26 cellular contexts compared by ENCODE assay signal in genomic region chr12:112167728-112168525, GRCh38. TPM values are rescaled to one million over a fixed set of nuclear protein-coding genes. Genes with fewer than 3 reads are reported as not detected.
DNase-seq lines count a peak whose midpoint lies in the region; ATAC-seq, FAIRE-seq and TF ChIP-seq lines count a peak whose summit lies in the region.
"Had no signal": no experiment of that assay in that cellular context is flagged by ENCODE, and none has a peak within 500 bp of the region (broad histone marks: within the 10 kb centered on the region; RNA-seq: fewer than 3 reads in every experiment).

No MANE protein-coding gene starts in this region.

- no TSS peak for BruUV-seq in HepG2 (replicated peaks; lab: Mats Ljungman, UMichigan)

- CTCF ChIA-PET in HepG2 (lab: Yijun Ruan, JAX; ENCODE audit: low intra/inter-chr PET ratio, low total read pairs), result no interaction called here

- TF ChIP-seq CTCF in HepG2 (CRISPR knock-in tag; IDR thresholded peaks at IDR 0.05) (no peak), HFFc6 (IDR thresholded peaks at IDR 0.05) (no peak)

- 91% methylated on average over 13 of the region's 32 CpGs for WGBS in HepG2 (ENCODE audit: low lambda C conversion rate)

- no peaks in the 10 kb centered on the region for H3K4me1 ChIP-seq in HepG2 (ENCODE audit: insufficient read depth, low read length)
- H3K4me1 ChIP-seq: A549, SJCRH30, suprapubic skin had no signal

- H3K27me3 Mint-ChIP-seq in HFFc6 (ENCODE audit: insufficient read depth), result no peaks in the 10 kb centered on the region; the same call in none of the 2 replicates
- H3K27me3 Mint-ChIP-seq: activated CD4-positive, alpha-beta T cell treated with anti-CD3 and anti-CD28 coated beads for 36 hours; activated naive CD4-positive, alpha-beta T cell treated with anti-CD3 and anti-CD28 coated beads, Interleukin-2, amount 50 U/mL, for 24 hours had no signal

- TF ChIP-seq RAD21 in HepG2 (CRISPR knock-in tag; IDR thresholded peaks at IDR 0.05), result no peak

- peaks cover 9% of the 10 kb centered on the region for H3K4me1 Mint-ChIP-seq in stimulated activated effector memory CD8-positive, alpha-beta T cell treated with anti-CD3 and anti-CD28 coated beads, Interleukin-12 subunit alpha, Interleukin-12 subunit beta, amount 100 ng/mL, for 72 hours
- peaks cover 7% of the 10 kb centered on the region for H3K4me1 Mint-ChIP-seq in HFFc6 (ENCODE audit: low read depth)
- H3K4me1 Mint-ChIP-seq: activated CD4-positive, alpha-beta T cell treated with anti-CD3 and anti-CD28 coated beads for 36 hours; nephron had no signal

- H3K27ac Mint-ChIP-seq in stimulated activated effector memory CD8-positive, alpha-beta T cell treated with anti-CD3 and anti-CD28 coated beads, Interleukin-12 subunit alpha, Interleukin-12 subunit beta, amount 100 ng/mL, for 72 hours, result peak overlapping the region; percentile 34
- H3K27ac Mint-ChIP-seq in HFFc6, result no peak overlapping the region
- H3K27ac Mint-ChIP-seq: activated CD4-positive, alpha-beta T cell treated with anti-CD3 and anti-CD28 coated beads for 36 hours; activated naive CD4-positive, alpha-beta T cell treated with anti-CD3 and anti-CD28 coated beads, Interleukin-2, amount 50 U/mL, for 24 hours; nephron had no signal

- intact Hi-C loops in HepG2 (cut with micrococcal nuclease; ENCODE audit: unreplicated experiment), result no loop called here

- ATAC-seq in HepG2, result no peak
- no peak for ATAC-seq in stimulated activated effector memory CD8-positive, alpha-beta T cell treated with anti-CD3 and anti-CD28 coated beads, Interleukin-12 subunit alpha, Interleukin-12 subunit beta, amount 100 ng/mL, for 72 hours
- ATAC-seq: A549; activated CD4-positive, alpha-beta T cell treated with anti-CD3 and anti-CD28 coated beads for 36 hours; activated T-cell treated with anti-CD3 and anti-CD28 coated beads, Interleukin-2, amount 50 U/mL, for 4 hours had no signal

- no peaks in the 10 kb centered on the region for H3K9me3 Mint-ChIP-seq in stimulated activated effector memory CD8-positive, alpha-beta T cell treated with anti-CD3 and anti-CD28 coated beads, Interleukin-12 subunit alpha, Interleukin-12 subunit beta, amount 100 ng/mL, for 72 hours
- H3K9me3 Mint-ChIP-seq in HFFc6, result no peaks in the 10 kb centered on the region
- H3K9me3 Mint-ChIP-seq: activated naive CD4-positive, alpha-beta T cell treated with anti-CD3 and anti-CD28 coated beads, Interleukin-2, amount 50 U/mL, for 24 hours; activated T-cell treated with anti-CD3 and anti-CD28 coated beads, Interleukin-2, amount 50 U/mL, for 4 hours; nephron had no signal

- no peak for TF ChIP-seq EP300 in HepG2 (IDR thresholded peaks at IDR 0.05; ENCODE audit: low read depth in 2 of 2, low read length in 2 of 2)
- TF ChIP-seq EP300 in HepG2 (CRISPR knock-in tag; IDR thresholded peaks at IDR 0.05; ENCODE audit: borderline replicate concordance), result no peak

- H3K36me3 Mint-ChIP-seq in stimulated activated effector memory CD8-positive, alpha-beta T cell treated with anti-CD3 and anti-CD28 coated beads, Interleukin-12 subunit alpha, Interleukin-12 subunit beta, amount 100 ng/mL, for 72 hours, result peaks cover 18% of the 10 kb centered on the region
- H3K36me3 Mint-ChIP-seq in HFFc6 (ENCODE audit: low read depth), result peaks cover 8% of the 10 kb centered on the region

- H3K36me3 ChIP-seq in HepG2 (replicated peaks in 1 of 2; ENCODE audit: control insufficient read depth in 1 of 2, insufficient read depth in 2 of 2, low read length in 2 of 2), result peaks cover 0 to 4% of the 10 kb centered on the region in 2 experiments; a peak in 2 of 5 replicates
- H3K36me3 ChIP-seq: SJCRH30 had no signal

- no peak overlapping the region for H3K4me3 Mint-ChIP-seq in stimulated activated effector memory CD8-positive, alpha-beta T cell treated with anti-CD3 and anti-CD28 coated beads, Interleukin-12 subunit alpha, Interleukin-12 subunit beta, amount 100 ng/mL, for 72 hours
- H3K4me3 Mint-ChIP-seq in HFFc6, result no peak overlapping the region
- H3K4me3 Mint-ChIP-seq: activated CD4-positive, alpha-beta T cell treated with anti-CD3 and anti-CD28 coated beads for 36 hours; activated naive CD4-positive, alpha-beta T cell treated with anti-CD3 and anti-CD28 coated beads, Interleukin-2, amount 50 U/mL, for 24 hours; activated T-cell treated with anti-CD3 and anti-CD28 coated beads, Interleukin-2, amount 50 U/mL, for 4 hours; nephron had no signal

- no peak overlapping the region for H3K9ac ChIP-seq in HepG2 (ENCODE audit: insufficient read depth, low read depth, low read length)

- H3K4me2 ChIP-seq in HepG2 (ENCODE audit: low read depth, low read length), result no peak overlapping the region
- H3K4me2 ChIP-seq: A549 had no signal

- FAIRE-seq in HepG2 (lab: Jason Lieb, UNC), result no peak
- FAIRE-seq: A549, endothelial cell of umbilical vein, G401.6, islet of Langerhans had no signal

- no peak overlapping the region for H3K27ac ChIP-seq in HepG2 (ENCODE audit: extremely low read length, insufficient read depth, low read length)
- H3K27ac ChIP-seq: A549, cardiac muscle cell, SJCRH30, suprapubic skin had no signal

- H4K20me1 ChIP-seq in HepG2 (ENCODE audit: insufficient read depth, low read length), result no peaks in the 10 kb centered on the region

- POLR2A ChIA-PET in HepG2 (lab: Yijun Ruan, JAX), result no interaction called here

- H3K4me3 ChIP-seq in HepG2 (replicated peaks in 1 of 3; ENCODE audit: insufficient read depth in 1 of 3, low read depth in 2 of 3, low read length in 3 of 3), result no peak overlapping the region
- H3K4me3 ChIP-seq: A549, cardiac muscle cell, SJCRH30, suprapubic skin had no signal

- in situ Hi-C loops in HepG2 (cut with HindIII; ENCODE audit: extremely low pct_ligation_motif_present, low pct_unique_long_range_greater_than_20kb), result no loop called here

- H3K9me3 ChIP-seq in HepG2 (ENCODE audit: low read length), result no peaks in the 10 kb centered on the region
- H3K9me3 ChIP-seq: A549, SJCRH30, suprapubic skin had no signal

- peak; percentile 54 for DNase-seq in activated effector memory CD4-positive, alpha-beta T cell treated with anti-CD3 and anti-CD28 coated beads, Interleukin-2, amount 50 U/mL, for 16 hours
- DNase-seq in activated effector memory CD4-positive, alpha-beta T cell treated with Interleukin-2 at 50 U/mL for 16 hours, result no peak
- DNase-seq in NCI-H345 treated with DMSO at 0.1 percent for 48 hours (lab: John Stamatoyannopoulos, UW; ENCODE audit: unreplicated experiment), result peak; percentile 57
- no peak for DNase-seq in HepG2 (ENCODE audit: low spot score)
- DNase-seq in stimulated activated effector memory CD8-positive, alpha-beta T cell treated with anti-CD3 and anti-CD28 coated beads, Interleukin-12 subunit alpha, Interleukin-12 subunit beta, amount 100 ng/mL, for 72 hours (ENCODE audit: low spot score in 2 of 2), result no peak
- no peak for DNase-seq in HuH-7.5 (ENCODE audit: low spot score)
- no peak for DNase-seq in GF-D8 (lab: John Stamatoyannopoulos, UW)
- no peak for DNase-seq in HFFc6
- DNase-seq: activated CD4-positive, alpha-beta T cell treated with anti-CD3 and anti-CD28 coated beads for 36 hours; activated CD8-positive, alpha-beta memory T cell treated with anti-CD3 and anti-CD28 coated beads for 24 hours; activated T-cell treated with anti-CD3 and anti-CD28 coated beads, Interleukin-2, amount 50 U/mL, for 4 hours; anterior cingulate cortex; dermis blood vessel endothelial cell; DMS53; KG1; posterior cingulate gyrus; SJCRH30; T-helper 1 cell had no signal

- H2AFZ ChIP-seq in HepG2 (ENCODE audit: low read length), result no peak overlapping the region

- no peaks in the 10 kb centered on the region for H3K27me3 ChIP-seq in HepG2 (ENCODE audit: control insufficient read depth in 1 of 2, insufficient read depth in 2 of 2, low read length in 2 of 2)
- H3K27me3 ChIP-seq: cardiac muscle cell, SJCRH30, suprapubic skin had no signal

- H3K79me2 ChIP-seq in HepG2 (ENCODE audit: insufficient read depth, low read length), result no peaks in the 10 kb centered on the region

- TF ChIP-seq POLR2A in HepG2 (IDR thresholded peaks at IDR 0.05; ENCODE audit: insufficient read depth in 1 of 2, low read depth in 2 of 2, low read length in 2 of 2), result no peak

RNA-seq across cellular contexts. Expression of gene TRAFD1, which starts 42.6 kb away (rescaled TPM):
- 20.9 and 27.8 TPM in 2 replicates for total RNA-seq in HepG2 (2016; rRNA removed; fragmentation: Illumina TruSeq; extraction: Trizol)
- total RNA-seq in HepG2 (2016; cell fraction: cytosol; rRNA removed; fragmentation: Illumina TruSeq; extraction: Trizol; ENCODE audit: low read depth), result 3.3 and 3.6 TPM in 2 replicates
- total RNA-seq in HepG2 (2016; cell fraction: insoluble cytoplasmic fraction; rRNA removed; fragmentation: Illumina TruSeq; extraction: Trizol), result 20.5 and 24.2 TPM in 2 replicates
- 7.6 and 9.4 TPM in 2 replicates for total RNA-seq in HepG2 (2016; cell fraction: membrane; rRNA removed; fragmentation: Illumina TruSeq; extraction: Trizol)
- 16.1 and 18.7 TPM in 2 replicates for total RNA-seq in HepG2 (2016; cell fraction: nucleus; rRNA removed; fragmentation: Illumina TruSeq; extraction: Trizol)
- polyA plus RNA-seq in HepG2 (2011; rRNA removed), result 9.5 and 10.4 TPM in 2 replicates
- polyA plus RNA-seq in HepG2 (2011; cell fraction: cytosol; rRNA removed), result 8.7 and 9.7 TPM in 2 replicates
- 9.1 and 10.4 TPM in 2 replicates for polyA plus RNA-seq in HepG2 (2011; cell fraction: nucleus; rRNA removed)
- polyA plus RNA-seq in HepG2 (2012), result 8.9 and 13.3 TPM in 2 replicates
- 1.0 and 1.5 TPM in 2 replicates for polyA plus RNA-seq in HepG2 (2016; cell fraction: cytosol; fragmentation: Illumina TruSeq; extraction: Trizol; ENCODE audit: low read depth)
- polyA plus RNA-seq in HepG2 (2016; cell fraction: insoluble cytoplasmic fraction; fragmentation: Illumina TruSeq; extraction: Trizol; ENCODE audit: low read depth), result 20.8 and 21.2 TPM in 2 replicates
- 3.1 TPM in 2 replicates for polyA plus RNA-seq in HepG2 (2016; cell fraction: membrane; fragmentation: Illumina TruSeq; extraction: Trizol; ENCODE audit: low read depth)
- polyA plus RNA-seq in HepG2 (2016; cell fraction: nucleus; fragmentation: Illumina TruSeq; extraction: Trizol; ENCODE audit: insufficient read depth, low read depth), result 14.6 and 15.4 TPM in 2 replicates
- polyA minus RNA-seq in HepG2 (2011; rRNA and poly(A)+ RNA removed; ENCODE audit: low replicate concordance), result 8.1 and 43.5 TPM in 2 replicates
- 5.2 and 7.2 TPM in 2 replicates for polyA minus RNA-seq in HepG2 (2011; cell fraction: cytosol; rRNA and poly(A)+ RNA removed)
- polyA minus RNA-seq in HepG2 (2011; cell fraction: nucleus; rRNA and poly(A)+ RNA removed), result 12.0 and 15.9 TPM in 2 replicates
- 10 to 100 TPM; 22.8 to 25.1 (median 24.0) TPM for total RNA-seq in HFFc6 (2021; fragmentation: NEBNext Ultra II Directional; extraction: Animal tissue kit (Norgen Biotek cat#: 25700))

RNA-seq across cellular contexts. Expression of gene NAA25, which starts 59.3 kb away (rescaled TPM):
- 32.0 and 36.1 TPM in 2 replicates for total RNA-seq in HepG2 (2016; rRNA removed; fragmentation: Illumina TruSeq; extraction: Trizol)
- total RNA-seq in HepG2 (2016; cell fraction: cytosol; rRNA removed; fragmentation: Illumina TruSeq; extraction: Trizol; ENCODE audit: low read depth), result 7.7 and 9.0 TPM in 2 replicates
- total RNA-seq in HepG2 (2016; cell fraction: insoluble cytoplasmic fraction; rRNA removed; fragmentation: Illumina TruSeq; extraction: Trizol), result 29.7 and 38.3 TPM in 2 replicates
- 10.6 and 12.3 TPM in 2 replicates for total RNA-seq in HepG2 (2016; cell fraction: membrane; rRNA removed; fragmentation: Illumina TruSeq; extraction: Trizol)
- total RNA-seq in HepG2 (2016; cell fraction: nucleus; rRNA removed; fragmentation: Illumina TruSeq; extraction: Trizol), result 40.0 and 40.4 TPM in 2 replicates
- polyA plus RNA-seq in HepG2 (2011; rRNA removed), result 11.4 and 13.5 TPM in 2 replicates
- polyA plus RNA-seq in HepG2 (2011; cell fraction: cytosol; rRNA removed), result 4.5 and 7.2 TPM in 2 replicates
- polyA plus RNA-seq in HepG2 (2011; cell fraction: nucleus; rRNA removed), result 10.3 and 12.1 TPM in 2 replicates
- 14.4 and 16.1 TPM in 2 replicates for polyA plus RNA-seq in HepG2 (2012)
- polyA plus RNA-seq in HepG2 (2016; cell fraction: cytosol; fragmentation: Illumina TruSeq; extraction: Trizol; ENCODE audit: low read depth), result 1.2 and 1.4 TPM in 2 replicates
- polyA plus RNA-seq in HepG2 (2016; cell fraction: insoluble cytoplasmic fraction; fragmentation: Illumina TruSeq; extraction: Trizol; ENCODE audit: low read depth), result 16.8 and 17.4 TPM in 2 replicates
- 2.8 and 3.2 TPM in 2 replicates for polyA plus RNA-seq in HepG2 (2016; cell fraction: membrane; fragmentation: Illumina TruSeq; extraction: Trizol; ENCODE audit: low read depth)
- polyA plus RNA-seq in HepG2 (2016; cell fraction: nucleus; fragmentation: Illumina TruSeq; extraction: Trizol; ENCODE audit: insufficient read depth, low read depth), result 32.7 and 35.6 TPM in 2 replicates
- polyA minus RNA-seq in HepG2 (2011; rRNA and poly(A)+ RNA removed; ENCODE audit: low replicate concordance), result 17.6 and 43.3 TPM in 2 replicates
- polyA minus RNA-seq in HepG2 (2011; cell fraction: cytosol; rRNA and poly(A)+ RNA removed), result 21.9 and 26.3 TPM in 2 replicates
- 40.7 and 48.1 TPM in 2 replicates for polyA minus RNA-seq in HepG2 (2011; cell fraction: nucleus; rRNA and poly(A)+ RNA removed)
- 10 to 100 TPM; 21.2 to 26.8 (median 23.8) TPM for total RNA-seq in HFFc6 (2021; fragmentation: NEBNext Ultra II Directional; extraction: Animal tissue kit (Norgen Biotek cat#: 25700))

Comparison
In these comparisons a context has a peak if more than half of its experiments do, and no peak if none do; other contexts are left out.
1. DNase-seq: peak in activated effector memory CD4-positive, alpha-beta T cell treated with anti-CD3 and anti-CD28 coated beads, Interleukin-2, amount 50 U/mL, for 16 hours (single experiment) and NCI-H345 treated with DMSO at 0.1 percent for 48 hours (single experiment); none in activated effector memory CD4-positive, alpha-beta T cell treated with Interleukin-2 at 50 U/mL for 16 hours (single experiment), HepG2 (single experiment), stimulated activated effector memory CD8-positive, alpha-beta T cell treated with anti-CD3 and anti-CD28 coated beads, Interleukin-12 subunit alpha, Interleukin-12 subunit beta, amount 100 ng/mL, for 72 hours (0 of 2), HuH-7.5 (single experiment), GF-D8 (single experiment) and HFFc6 (single experiment).